In the genomic region with DNA sequence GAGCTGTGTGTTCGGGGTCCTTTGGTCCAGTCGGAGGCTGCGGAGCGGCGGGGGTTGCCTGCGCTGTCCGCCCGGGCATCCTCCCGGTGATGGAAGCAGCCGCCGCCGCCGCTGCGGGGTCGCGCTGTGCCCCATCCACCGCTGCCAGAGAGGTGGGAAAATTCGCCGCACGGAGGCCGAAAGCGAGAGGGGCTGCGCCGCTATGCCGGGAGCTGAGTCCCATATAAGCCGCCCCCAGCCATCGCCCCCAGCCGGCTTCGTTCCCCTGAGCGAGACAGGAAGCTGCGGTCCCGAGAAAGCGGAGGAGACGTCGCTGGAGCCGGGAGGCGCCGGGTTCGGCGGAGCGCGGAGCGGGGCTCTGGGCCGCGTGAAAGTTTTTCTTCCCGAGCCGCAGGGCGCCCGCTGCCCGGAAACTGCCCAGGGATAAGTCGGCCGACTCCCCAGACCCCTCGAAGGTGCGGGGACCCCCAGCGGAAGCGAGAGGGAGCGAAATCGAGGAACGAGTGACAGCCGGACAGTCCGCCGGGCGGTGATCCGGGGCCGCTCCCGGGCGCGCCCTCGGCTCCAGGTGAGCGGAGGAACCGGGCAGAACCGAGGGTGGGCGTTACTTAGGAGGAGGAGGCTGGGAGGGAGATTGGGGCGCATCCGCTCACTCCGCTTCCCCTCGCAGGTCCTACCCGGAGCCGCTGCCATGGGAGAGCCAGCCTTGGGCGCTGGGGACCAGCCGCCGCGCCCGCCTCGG, we compare ENCODE assay signal across 1 cellular context.
A peak's percentile ranks its signal among the peaks of the same experiment; 100 is the strongest.
TF ChIP-seq lines count a peak whose summit lies in the region.

No MANE protein-coding gene starts in this region.

TF ChIP-seq in GM12878, 131 proteins besides CTCF, POLR2A, EP300 and RAD21 (continued from another document):
- TF ChIP-seq, protein P1, sequence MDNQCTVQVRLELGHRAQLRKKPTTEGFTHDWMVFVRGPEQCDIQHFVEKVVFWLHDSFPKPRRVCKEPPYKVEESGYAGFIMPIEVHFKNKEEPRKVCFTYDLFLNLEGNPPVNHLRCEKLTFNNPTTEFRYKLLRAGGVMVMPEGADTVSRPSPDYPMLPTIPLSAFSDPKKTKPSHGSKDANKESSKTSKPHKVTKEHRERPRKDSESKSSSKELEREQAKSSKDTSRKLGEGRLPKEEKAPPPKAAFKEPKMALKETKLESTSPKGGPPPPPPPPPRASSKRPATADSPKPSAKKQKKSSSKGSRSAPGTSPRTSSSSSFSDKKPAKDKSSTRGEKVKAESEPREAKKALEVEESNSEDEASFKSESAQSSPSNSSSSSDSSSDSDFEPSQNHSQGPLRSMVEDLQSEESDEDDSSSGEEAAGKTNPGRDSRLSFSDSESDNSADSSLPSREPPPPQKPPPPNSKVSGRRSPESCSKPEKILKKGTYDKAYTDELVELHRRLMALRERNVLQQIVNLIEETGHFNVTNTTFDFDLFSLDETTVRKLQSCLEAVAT (IDR thresholded peaks at IDR 0.05), result no peak
- TF ChIP-seq, protein P2, sequence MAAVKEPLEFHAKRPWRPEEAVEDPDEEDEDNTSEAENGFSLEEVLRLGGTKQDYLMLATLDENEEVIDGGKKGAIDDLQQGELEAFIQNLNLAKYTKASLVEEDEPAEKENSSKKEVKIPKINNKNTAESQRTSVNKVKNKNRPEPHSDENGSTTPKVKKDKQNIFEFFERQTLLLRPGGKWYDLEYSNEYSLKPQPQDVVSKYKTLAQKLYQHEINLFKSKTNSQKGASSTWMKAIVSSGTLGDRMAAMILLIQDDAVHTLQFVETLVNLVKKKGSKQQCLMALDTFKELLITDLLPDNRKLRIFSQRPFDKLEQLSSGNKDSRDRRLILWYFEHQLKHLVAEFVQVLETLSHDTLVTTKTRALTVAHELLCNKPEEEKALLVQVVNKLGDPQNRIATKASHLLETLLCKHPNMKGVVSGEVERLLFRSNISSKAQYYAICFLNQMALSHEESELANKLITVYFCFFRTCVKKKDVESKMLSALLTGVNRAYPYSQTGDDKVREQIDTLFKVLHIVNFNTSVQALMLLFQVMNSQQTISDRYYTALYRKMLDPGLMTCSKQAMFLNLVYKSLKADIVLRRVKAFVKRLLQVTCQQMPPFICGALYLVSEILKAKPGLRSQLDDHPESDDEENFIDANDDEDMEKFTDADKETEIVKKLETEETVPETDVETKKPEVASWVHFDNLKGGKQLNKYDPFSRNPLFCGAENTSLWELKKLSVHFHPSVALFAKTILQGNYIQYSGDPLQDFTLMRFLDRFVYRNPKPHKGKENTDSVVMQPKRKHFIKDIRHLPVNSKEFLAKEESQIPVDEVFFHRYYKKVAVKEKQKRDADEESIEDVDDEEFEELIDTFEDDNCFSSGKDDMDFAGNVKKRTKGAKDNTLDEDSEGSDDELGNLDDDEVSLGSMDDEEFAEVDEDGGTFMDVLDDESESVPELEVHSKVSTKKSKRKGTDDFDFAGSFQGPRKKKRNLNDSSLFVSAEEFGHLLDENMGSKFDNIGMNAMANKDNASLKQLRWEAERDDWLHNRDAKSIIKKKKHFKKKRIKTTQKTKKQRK (IDR thresholded peaks at IDR 0.05; ENCODE audit: low read depth, low read length), result no peak
- no peak for TF ChIP-seq MTA2 (IDR thresholded peaks at IDR 0.05; ENCODE audit: low read depth)
- TF ChIP-seq NBN (IDR thresholded peaks at IDR 0.05), result no peak
- peak in 1 of 2 experiments; percentile 19; a peak in 1 of 4 replicates for TF ChIP-seq IKZF2 (IDR thresholded peaks at IDR 0.05)
- TF ChIP-seq ZNF384 (IDR thresholded peaks at IDR 0.05; ENCODE audit: borderline replicate concordance, low read depth, low read length), result no peak
- TF ChIP-seq GABPA (IDR thresholded peaks at IDR 0.05; ENCODE audit: low read depth), result no peak
- TF ChIP-seq IKZF1 (conservative IDR thresholded peaks at IDR 0.05), result peak; percentile 21
- TF ChIP-seq ZNF207 (IDR thresholded peaks at IDR 0.05; ENCODE audit: borderline replicate concordance), result 0 out of 2 replicates have a peak, but pooled peaks have one; percentile 19
- TF ChIP-seq EED (IDR thresholded peaks at IDR 0.05; ENCODE audit: low read depth), result peak; percentile 51; the same call in 1 of the 2 replicates
- TF ChIP-seq ZBED1 (IDR thresholded peaks at IDR 0.05; ENCODE audit: borderline replicate concordance), result no peak
